In genomic region chr2:223786943-223787342, GRCh38 we compare ENCODE assay signal across 14 cellular contexts. TPM values are rescaled to one million over a fixed set of nuclear protein-coding genes. Genes with fewer than 3 reads are reported as not detected.
A peak's percentile ranks its signal among the peaks of the same experiment; 100 is the strongest.
DNase-seq lines count a peak whose midpoint lies in the region; ATAC-seq and TF ChIP-seq lines count a peak whose summit lies in the region.
"Had no signal": no experiment of that assay in that cellular context is flagged by ENCODE, and none has a peak within 500 bp of the region (broad histone marks: within the 10 kb centered on the region; RNA-seq: fewer than 3 reads in every experiment).

No MANE protein-coding gene starts in this region.

- H3K27ac Mint-ChIP-seq in stimulated activated effector memory CD8-positive, alpha-beta T cell treated with anti-CD3 and anti-CD28 coated beads, Interleukin-12 subunit alpha, Interleukin-12 subunit beta, amount 100 ng/mL, for 72 hours, result peak overlapping the region; percentile 13
- no peak overlapping the region for H3K27ac Mint-ChIP-seq in activated T-helper 1 cell treated with anti-CD3 and anti-CD28 coated beads, Interleukin-12 subunit alpha, Interleukin-12 subunit beta, Interleukin-2, Interleukin-4 antibody, amounts not matched to agents 30 ng/mL and 10 ng/mL and 1 ng/mL, durations not matched to agents 14 hours and 24 hours and 36 hours
- H3K27ac Mint-ChIP-seq: brain; naive thymus-derived CD8-positive, alpha-beta T cell had no signal

- intact Hi-C loops in uterus (cut with DNase I; ENCODE audit: low total_unique reads), result no loop called here
- intact Hi-C loops in activated T-helper 1 cell treated with anti-CD3 and anti-CD28 coated beads, Interleukin-12 subunit alpha, Interleukin-12 subunit beta, Interleukin-2, Interleukin-4 antibody, amounts not matched to agents 30 ng/mL and 10 ng/mL and 1 ng/mL, durations not matched to agents 14 hours and 24 hours and 36 hours (cut with micrococcal nuclease), result no loop called here

- H3K9me3 Mint-ChIP-seq in stimulated activated effector memory CD8-positive, alpha-beta T cell treated with anti-CD3 and anti-CD28 coated beads, Interleukin-12 subunit alpha, Interleukin-12 subunit beta, amount 100 ng/mL, for 72 hours, result no peaks in the 10 kb centered on the region
- no peaks in the 10 kb centered on the region for H3K9me3 Mint-ChIP-seq in activated T-helper 1 cell treated with anti-CD3 and anti-CD28 coated beads, Interleukin-12 subunit alpha, Interleukin-12 subunit beta, Interleukin-2, Interleukin-4 antibody, amounts not matched to agents 30 ng/mL and 10 ng/mL and 1 ng/mL, durations not matched to agents 14 hours and 24 hours and 36 hours

- H3K36me3 Mint-ChIP-seq in stimulated activated effector memory CD8-positive, alpha-beta T cell treated with anti-CD3 and anti-CD28 coated beads, Interleukin-12 subunit alpha, Interleukin-12 subunit beta, amount 100 ng/mL, for 72 hours, result no peaks in the 10 kb centered on the region
- H3K36me3 Mint-ChIP-seq in activated T-helper 1 cell treated with anti-CD3 and anti-CD28 coated beads, Interleukin-12 subunit alpha, Interleukin-12 subunit beta, Interleukin-2, Interleukin-4 antibody, amounts not matched to agents 30 ng/mL and 10 ng/mL and 1 ng/mL, durations not matched to agents 14 hours and 24 hours and 36 hours (ENCODE audit: low read depth), result no peaks in the 10 kb centered on the region
- H3K36me3 Mint-ChIP-seq: brain had no signal

- no peaks in the 10 kb centered on the region for H3K36me3 ChIP-seq in uterus

- ATAC-seq in GM19035 (IDR thresholded peaks at IDR 0.05; ENCODE audit: unreplicated experiment) (peak; percentile 62), GM21825 (IDR thresholded peaks at IDR 0.05; ENCODE audit: unreplicated experiment) (peak; percentile 65), HG03432 (IDR thresholded peaks at IDR 0.05; ENCODE audit: unreplicated experiment) (peak; percentile 62)
- ATAC-seq in stimulated activated effector memory CD8-positive, alpha-beta T cell treated with anti-CD3 and anti-CD28 coated beads, Interleukin-12 subunit alpha, Interleukin-12 subunit beta, amount 100 ng/mL, for 72 hours, result no peak
- ATAC-seq: naive thymus-derived CD8-positive, alpha-beta T cell; sciatic nerve had no signal

- no peak overlapping the region for H3K27ac ChIP-seq in uterus
- H3K27ac ChIP-seq: GM23248 had no signal

- no peaks in the 10 kb centered on the region for H3K4me1 Mint-ChIP-seq in stimulated activated effector memory CD8-positive, alpha-beta T cell treated with anti-CD3 and anti-CD28 coated beads, Interleukin-12 subunit alpha, Interleukin-12 subunit beta, amount 100 ng/mL, for 72 hours
- H3K4me1 Mint-ChIP-seq in activated T-helper 1 cell treated with anti-CD3 and anti-CD28 coated beads, Interleukin-12 subunit alpha, Interleukin-12 subunit beta, Interleukin-2, Interleukin-4 antibody, amounts not matched to agents 30 ng/mL and 10 ng/mL and 1 ng/mL, durations not matched to agents 14 hours and 24 hours and 36 hours (ENCODE audit: low read depth), result no peaks in the 10 kb centered on the region

- DNase-seq in stimulated activated effector memory CD8-positive, alpha-beta T cell treated with anti-CD3 and anti-CD28 coated beads, Interleukin-12 subunit alpha, Interleukin-12 subunit beta, amount 100 ng/mL, for 72 hours (ENCODE audit: low spot score in 2 of 2), result no peak
- DNase-seq in uterus, result no peak
- no peak for DNase-seq in activated T-helper 1 cell treated with anti-CD3 and anti-CD28 coated beads, Interleukin-12 subunit alpha, Interleukin-12 subunit beta, Interleukin-2, Interleukin-4 antibody, amounts not matched to agents 30 ng/mL and 10 ng/mL and 1 ng/mL, durations not matched to agents 14 hours and 24 hours and 36 hours (ENCODE audit: low spot score)
- no peak for DNase-seq in NCI-H345 (lab: John Stamatoyannopoulos, UW)
- DNase-seq: activated gamma-delta T cell treated with Interleukin-2 at 50 U/mL for 16 hours; effector CD4-positive, alpha-beta T cell; GM23248; kidney glomerular epithelial cell; naive thymus-derived CD8-positive, alpha-beta T cell had no signal

- no peaks in the 10 kb centered on the region for H3K9me3 ChIP-seq in uterus

- peaks cover 5% of the 10 kb centered on the region for H3K27me3 Mint-ChIP-seq in activated T-helper 1 cell treated with anti-CD3 and anti-CD28 coated beads, Interleukin-12 subunit alpha, Interleukin-12 subunit beta, Interleukin-2, Interleukin-4 antibody, amounts not matched to agents 30 ng/mL and 10 ng/mL and 1 ng/mL, durations not matched to agents 14 hours and 24 hours and 36 hours (ENCODE audit: insufficient read depth)

- H3K4me3 ChIP-seq in uterus, result no peak overlapping the region
- H3K4me3 ChIP-seq: GM23248 had no signal

- no peaks in the 10 kb centered on the region for H3K4me1 ChIP-seq in uterus

- no peak for TF ChIP-seq CTCF in uterus (IDR thresholded peaks at IDR 0.05)

- H3K27me3 ChIP-seq in uterus, result no peaks in the 10 kb centered on the region

- TF ChIP-seq POLR2A in uterus (IDR thresholded peaks at IDR 0.05), result no peak

- no peak overlapping the region for H3K4me3 Mint-ChIP-seq in stimulated activated effector memory CD8-positive, alpha-beta T cell treated with anti-CD3 and anti-CD28 coated beads, Interleukin-12 subunit alpha, Interleukin-12 subunit beta, amount 100 ng/mL, for 72 hours
- no peak overlapping the region for H3K4me3 Mint-ChIP-seq in activated T-helper 1 cell treated with anti-CD3 and anti-CD28 coated beads, Interleukin-12 subunit alpha, Interleukin-12 subunit beta, Interleukin-2, Interleukin-4 antibody, amounts not matched to agents 30 ng/mL and 10 ng/mL and 1 ng/mL, durations not matched to agents 14 hours and 24 hours and 36 hours
- H3K4me3 Mint-ChIP-seq: brain; naive thymus-derived CD8-positive, alpha-beta T cell had no signal

RNA-seq across cellular contexts. Expression of gene AP1S3, which starts 50.4 kb away (rescaled TPM):
- 1 to 10 TPM in 2 of 4 donors, not detected in 2; 2.0 to 5.6 TPM for total RNA-seq in uterus
- 11.9 and 14.4 TPM in 2 replicates for total RNA-seq in activated T-helper 1 cell treated with anti-CD3 and anti-CD28 coated beads, Interleukin-12 subunit alpha, Interleukin-12 subunit beta, Interleukin-2, Interleukin-4 antibody, amounts not matched to agents 30 ng/mL and 10 ng/mL and 1 ng/mL, durations not matched to agents 14 hours and 24 hours and 36 hours
